Comparison of ENCODE assay signal across 13 cellular contexts in genomic region chr12:16573652-16574077, GRCh38. TPM values are rescaled to one million over a fixed set of nuclear protein-coding genes. Genes with fewer than 3 reads are reported as not detected.
A peak's percentile ranks its signal among the peaks of the same experiment; 100 is the strongest.
DNase-seq lines count a peak whose midpoint lies in the region; ATAC-seq and TF ChIP-seq lines count a peak whose summit lies in the region.
"Had no signal": no experiment of that assay in that cellular context is flagged by ENCODE, and none has a peak within 500 bp of the region (broad histone marks: within the 10 kb centered on the region; RNA-seq: fewer than 3 reads in every experiment).

No MANE protein-coding gene starts in this region.

- no peak for TF ChIP-seq CTCF in MCF 10A (IDR thresholded peaks at IDR 0.05; ENCODE audit: unreplicated experiment)
- TF ChIP-seq CTCF in mammary epithelial cell (conservative IDR thresholded peaks at IDR 0.05 in 1 of 2, IDR thresholded peaks at IDR 0.05 in 1 of 2; ENCODE audit: extremely low read depth in 1 of 2, insufficient read depth in 1 of 2, low read depth in 1 of 2, low read length in 2 of 2) = no peak
- no peak for TF ChIP-seq CTCF in right lobe of liver (IDR thresholded peaks at IDR 0.05)

- no TSS peak for BruUV-seq in MCF 10A (replicated peaks; lab: Mats Ljungman, UMichigan)
- no TSS peak for BruUV-seq in mammary epithelial cell (replicated peaks; lab: Mats Ljungman, UMichigan)

- DNase-seq in MCF 10A (ENCODE audit: unreplicated experiment) (peak; percentile 19), mammary epithelial cell (no peak), right lobe of liver (peak in 1 of 3 donors; percentile 57), NCI-H146 treated with DMSO at 0.1 percent for 48 hours (lab: John Stamatoyannopoulos, UW; ENCODE audit: unreplicated experiment) (no peak), NCI-H1105 (lab: John Stamatoyannopoulos, UW) (no peak), DMS114 treated with DMSO at 0.1 percent for 48 hours (lab: John Stamatoyannopoulos, UW; ENCODE audit: unreplicated experiment) (no peak)
- DNase-seq in stimulated activated CD8-positive, alpha-beta memory T cell treated with anti-CD3 and anti-CD28 coated beads, Interleukin-4, amount 100 ng/mL, for 48 hours = no peak
- DNase-seq: NCI-H2081 treated with DMSO at 0.1 percent for 48 hours; stimulated activated CD4-positive, alpha-beta T cell treated with anti-CD3 and anti-CD28 coated beads, Interleukin-4, amount 100 ng/mL, for 4 hours; testis had no signal

- intact Hi-C loops in MCF 10A (cut with micrococcal nuclease) = no loop called here
- intact Hi-C loops in mammary epithelial cell (cut with micrococcal nuclease) = no loop called here
- intact Hi-C loops in right lobe of liver (cut with DNase I) = no loop called here

- TF ChIP-seq POLR2A in right lobe of liver (IDR thresholded peaks at IDR 0.05) = no peak

- H4K20me1 ChIP-seq in mammary epithelial cell (ENCODE audit: insufficient read depth, low read length) = no peaks in the 10 kb centered on the region

- in situ Hi-C loops in mammary epithelial cell (cut with MboI; ENCODE audit: low sequenced_read_pairs in 2 of 2) = no loop called here

- H3K4me3 Mint-ChIP-seq in MCF 10A (ENCODE audit: unreplicated experiment) = no peak overlapping the region

- dilution Hi-C loops in mammary epithelial cell (cut with HindIII; ENCODE audit: low sequenced_read_pairs) = no loop called here

- H3K27ac Mint-ChIP-seq in MCF 10A (ENCODE audit: low read depth, unreplicated experiment) = no peak overlapping the region

- no peak overlapping the region for H3K9ac ChIP-seq in mammary epithelial cell (ENCODE audit: insufficient read depth, low read length)

- H3K4me1 Mint-ChIP-seq in MCF 10A (ENCODE audit: insufficient read depth, unreplicated experiment) = no peaks in the 10 kb centered on the region

- no peaks in the 10 kb centered on the region for H3K27me3 Mint-ChIP-seq in MCF 10A (ENCODE audit: insufficient read depth, unreplicated experiment)

- no peak overlapping the region for H2AFZ ChIP-seq in mammary epithelial cell (ENCODE audit: low read depth, low read length)

- POLR2A ChIA-PET in MCF 10A (lab: Yijun Ruan, JAX) = no interaction called here

- 66% methylated on average over 11 of the region's 16 CpGs for WGBS in mammary epithelial cell (ENCODE audit: low coverage, missing lambda C conversion rate)
- WGBS in ectodermal cell, 2 experiments = 59 to 67% methylated on average over 16 of the region's 16 CpGs
- 40% methylated on average over 8 of the region's 16 CpGs for WGBS in right lobe of liver (ENCODE audit: insufficient coverage, low coverage, low lambda C conversion rate, missing lambda C conversion rate)

- peak; percentile 59 to 85 (median 74) for ATAC-seq in right lobe of liver
- ATAC-seq: A549 had no signal

- no peak overlapping the region for H3K27ac ChIP-seq in mammary epithelial cell (ENCODE audit: insufficient read depth, low read depth, low read length)
- peak overlapping the region; percentile 29 for H3K27ac ChIP-seq in ectodermal cell (ENCODE audit: insufficient read depth, low read depth, low read length, poor library complexity, severe bottlenecking)
- H3K27ac ChIP-seq in right lobe of liver = no peak overlapping the region
- H3K27ac ChIP-seq: A549, testis had no signal

- H3K4me3 ChIP-seq in mammary epithelial cell (replicated peaks in 1 of 3; ENCODE audit: insufficient read depth in 1 of 3, low read depth in 2 of 3, low read length in 3 of 3) = no peak overlapping the region
- H3K4me3 ChIP-seq in ectodermal cell (ENCODE audit: insufficient read depth, low read depth, low read length) = no peak overlapping the region
- no peak overlapping the region for H3K4me3 ChIP-seq in right lobe of liver
- H3K4me3 ChIP-seq: A549, testis had no signal

- no peaks in the 10 kb centered on the region for H3K27me3 ChIP-seq in mammary epithelial cell (ENCODE audit: insufficient read depth, low read length)
- H3K27me3 ChIP-seq in ectodermal cell (ENCODE audit: control insufficient read depth, insufficient read depth, low read length, poor library complexity, severe bottlenecking) = no peaks in the 10 kb centered on the region
- H3K27me3 ChIP-seq in right lobe of liver = no peaks in the 10 kb centered on the region
- H3K27me3 ChIP-seq: testis had no signal

- no peak overlapping the region for H3K4me2 ChIP-seq in mammary epithelial cell (ENCODE audit: insufficient read depth, low read depth, low read length)
- H3K4me2 ChIP-seq: A549 had no signal

- CTCF ChIA-PET in MCF 10A (lab: Yijun Ruan, JAX) (no interaction called here), mammary epithelial cell (lab: Charles Lee; ENCODE audit: low non-redundant PET) (no interaction called here)

- H3K36me3 ChIP-seq in mammary epithelial cell (ENCODE audit: insufficient read depth, low read length) (no peaks in the 10 kb centered on the region), ectodermal cell (ENCODE audit: control insufficient read depth, insufficient read depth, low read length) (no peaks in the 10 kb centered on the region), right lobe of liver (no peaks in the 10 kb centered on the region)

- no peaks in the 10 kb centered on the region for H3K36me3 Mint-ChIP-seq in MCF 10A (ENCODE audit: insufficient read depth, unreplicated experiment)

- no peaks in the 10 kb centered on the region for H3K9me3 ChIP-seq in mammary epithelial cell (replicated peaks; ENCODE audit: insufficient read depth, low read length)
- H3K9me3 ChIP-seq in ectodermal cell (ENCODE audit: control insufficient read depth, low read length) = no peaks in the 10 kb centered on the region
- no peaks in the 10 kb centered on the region for H3K9me3 ChIP-seq in right lobe of liver
- H3K9me3 ChIP-seq: A549, testis had no signal

- no peaks in the 10 kb centered on the region for H3K79me2 ChIP-seq in mammary epithelial cell (ENCODE audit: insufficient read depth, low read length)

- no peaks in the 10 kb centered on the region for H3K9me3 Mint-ChIP-seq in MCF 10A (ENCODE audit: unreplicated experiment)

- H3K4me1 ChIP-seq in mammary epithelial cell (ENCODE audit: insufficient read depth, low read length) (peaks cover 7% of the 10 kb centered on the region), ectodermal cell (ENCODE audit: control insufficient read depth, insufficient read depth, low read length) (peaks cover 3% of the 10 kb centered on the region), right lobe of liver (no peaks in the 10 kb centered on the region)
- H3K4me1 ChIP-seq: A549, testis had no signal

RNA-seq across cellular contexts. Expression of gene LMO3, which starts 32.3 kb away (rescaled TPM):
- total RNA-seq in MCF 10A (2022) (not detected in 2 replicates), mammary epithelial cell (not detected), right lobe of liver (1 to 10 TPM in 1 of 6 experiments, not detected in 5; 1.3 TPM)
- 0.10 TPM for polyA plus RNA-seq in mammary epithelial cell
- not detected for polyA minus RNA-seq in mammary epithelial cell
- polyA plus RNA-seq in ectodermal cell (2013, experiment 1 of 4) = 16.6 TPM
- 27.8 TPM for polyA plus RNA-seq in ectodermal cell (2013, experiment 2 of 4)
- polyA plus RNA-seq in ectodermal cell (2013, experiment 3 of 4) = 22.7 TPM
- polyA plus RNA-seq in ectodermal cell (2013, experiment 4 of 4) = 28.5 TPM
- total RNA-seq: activated CD8-positive, alpha-beta memory T cell treated with anti-CD3 and anti-CD28 coated beads for 36 hours had no signal
